Comparison of ENCODE assay signal across 1 cellular context in genomic region chr2:241508510-241509407, GRCh38.
A peak's percentile ranks its signal among the peaks of the same experiment; 100 is the strongest.
TF ChIP-seq lines count a peak whose summit lies in the region.

Gene STK25, minus strand, starts transcription at chr2:241508584. Its CDS starts 549 bp downstream, at chr2:241508035.

TF ChIP-seq in H1, 55 proteins besides CTCF, POLR2A, EP300 and RAD21 (continued from another document):
- 0 out of 2 replicates have a peak, but pooled peaks have one; percentile 59 for TF ChIP-seq RBBP5 (IDR thresholded peaks at IDR 0.05; ENCODE audit: borderline replicate concordance, low read depth, low read length)
- TF ChIP-seq PHF8 (conservative IDR thresholded peaks at IDR 0.05; ENCODE audit: low read depth, low read length), result peak; percentile 48
- peak; percentile 12; the same call in 1 of the 2 replicates for TF ChIP-seq TEAD4 (IDR thresholded peaks at IDR 0.05; ENCODE audit: low read depth, low read length)
- peak; percentile 93 for TF ChIP-seq SIX5 (IDR thresholded peaks at IDR 0.05; ENCODE audit: low read depth, low read length)
- no peak for TF ChIP-seq EGR1 (IDR thresholded peaks at IDR 0.05; ENCODE audit: borderline replicate concordance, low read depth, low read length)
- TF ChIP-seq, protein P1, sequence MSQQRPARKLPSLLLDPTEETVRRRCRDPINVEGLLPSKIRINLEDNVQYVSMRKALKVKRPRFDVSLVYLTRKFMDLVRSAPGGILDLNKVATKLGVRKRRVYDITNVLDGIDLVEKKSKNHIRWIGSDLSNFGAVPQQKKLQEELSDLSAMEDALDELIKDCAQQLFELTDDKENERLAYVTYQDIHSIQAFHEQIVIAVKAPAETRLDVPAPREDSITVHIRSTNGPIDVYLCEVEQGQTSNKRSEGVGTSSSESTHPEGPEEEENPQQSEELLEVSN (IDR thresholded peaks at IDR 0.05), result peak; percentile 99
- TF ChIP-seq, protein P2, sequence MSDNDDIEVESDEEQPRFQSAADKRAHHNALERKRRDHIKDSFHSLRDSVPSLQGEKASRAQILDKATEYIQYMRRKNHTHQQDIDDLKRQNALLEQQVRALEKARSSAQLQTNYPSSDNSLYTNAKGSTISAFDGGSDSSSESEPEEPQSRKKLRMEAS (IDR thresholded peaks at IDR 0.05), result peak; percentile 100
- peak; percentile 67; the same call in 1 of the 2 replicates for TF ChIP-seq GTF2F1 (IDR thresholded peaks at IDR 0.05; ENCODE audit: borderline replicate concordance, low read depth, low read length)
- peak; percentile 5 for TF ChIP-seq POLR2AphosphoS5 (IDR thresholded peaks at IDR 0.05; ENCODE audit: low read depth, low read length)
- 0 out of 2 replicates have a peak, but pooled peaks have one; percentile 4 for TF ChIP-seq FOSL1 (IDR thresholded peaks at IDR 0.05; ENCODE audit: insufficient read depth, low read depth, low read length)
- TF ChIP-seq NRF1 (IDR thresholded peaks at IDR 0.05; ENCODE audit: low read depth, low read length), result peak; percentile 54
- TF ChIP-seq, protein P3, sequence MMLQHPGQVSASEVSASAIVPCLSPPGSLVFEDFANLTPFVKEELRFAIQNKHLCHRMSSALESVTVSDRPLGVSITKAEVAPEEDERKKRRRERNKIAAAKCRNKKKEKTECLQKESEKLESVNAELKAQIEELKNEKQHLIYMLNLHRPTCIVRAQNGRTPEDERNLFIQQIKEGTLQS (IDR thresholded peaks at IDR 0.05; ENCODE audit: insufficient read depth, low read depth, low read length), result peak; percentile 88
- peak in 1 of 2 experiments; percentile 90; a peak in 2 of 4 replicates for TF ChIP-seq HDAC2 (IDR thresholded peaks at IDR 0.05; ENCODE audit: borderline replicate concordance in 1 of 2, low read depth in 2 of 2, low read length in 2 of 2)
- TF ChIP-seq CREB1 (IDR thresholded peaks at IDR 0.05), result peak; percentile 85
- no peak for TF ChIP-seq KDM1A (IDR thresholded peaks at IDR 0.05; ENCODE audit: borderline replicate concordance, low read length)
- peak; percentile 83 for TF ChIP-seq RNF2 (IDR thresholded peaks at IDR 0.05; ENCODE audit: borderline replicate concordance, low read depth, low read length, missing control alignments, poor library complexity, severe bottlenecking)
